18 cellular contexts compared by ENCODE assay signal in the genomic region with DNA sequence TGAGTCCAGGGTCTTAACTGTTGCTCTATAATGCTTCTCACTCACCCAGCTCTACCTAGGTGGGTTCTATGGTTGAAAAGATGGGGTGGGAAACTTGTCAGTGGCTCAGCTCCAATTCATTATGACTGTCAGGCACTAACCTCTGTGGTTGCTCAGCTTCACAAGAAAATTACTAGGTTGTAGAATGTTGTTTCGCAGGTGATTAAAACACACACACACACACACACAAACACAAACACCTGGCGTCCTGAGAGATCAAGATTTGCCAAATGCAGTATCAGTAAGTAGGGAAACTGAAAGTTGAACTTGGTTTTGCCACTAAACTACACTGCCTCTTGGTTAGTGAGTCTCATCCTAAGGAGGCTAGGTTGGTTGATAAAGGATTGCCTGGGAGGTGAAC. TPM values are rescaled to one million over a fixed set of nuclear protein-coding genes. Genes with fewer than 3 reads are reported as not detected.
DNase-seq lines count a peak whose midpoint lies in the region; ATAC-seq and TF ChIP-seq lines count a peak whose summit lies in the region.
"Had no signal": no experiment of that assay in that cellular context is flagged by ENCODE, and none has a peak within 500 bp of the region (broad histone marks: within the 10 kb centered on the region; RNA-seq: fewer than 3 reads in every experiment).

No MANE protein-coding gene starts in this region.

- CTCF ChIA-PET in GM10248 (lab: Yijun Ruan, JAX) (interaction anchor here (7.1 kb wide), 1 partner anchor 11 kb away, joined by 72 read pairs; no protein-coding TSS in a partner anchor), WTC11 (lab: Charles Lee) (interaction anchor here (1.4 kb wide), 1 partner anchor 11 kb away, joined by 8 read pairs; no protein-coding TSS in a partner anchor)

- H3K4me1 Mint-ChIP-seq in activated naive CD8-positive, alpha-beta T cell treated with anti-CD3 and anti-CD28 coated beads, Interleukin-2, amount 50 U/mL, for 24 hours: peaks cover 38% of the 10 kb centered on the region
- H3K4me1 Mint-ChIP-seq in WTC11: peaks cover 14% of the 10 kb centered on the region

- no peaks in the 10 kb centered on the region for H3K9me3 Mint-ChIP-seq in activated naive CD8-positive, alpha-beta T cell treated with anti-CD3 and anti-CD28 coated beads, Interleukin-2, amount 50 U/mL, for 24 hours
- H3K9me3 Mint-ChIP-seq in WTC11: no peaks in the 10 kb centered on the region
- H3K9me3 Mint-ChIP-seq: immature natural killer cell had no signal

- no peak for ATAC-seq in activated naive CD8-positive, alpha-beta T cell treated with anti-CD3 and anti-CD28 coated beads, Interleukin-2, amount 50 U/mL, for 24 hours
- ATAC-seq in WTC11: no peak
- no peak for ATAC-seq in GM18909 (IDR thresholded peaks at IDR 0.05; ENCODE audit: poor library complexity, unreplicated experiment)
- no peak for ATAC-seq in GM21515 (IDR thresholded peaks at IDR 0.05; ENCODE audit: unreplicated experiment)
- ATAC-seq: PC-3 had no signal

- TF ChIP-seq CTCF in GM10248 (IDR thresholded peaks at IDR 0.05; ENCODE audit: control extremely low read depth, extremely low read depth, low read depth, missing control alignments) (no peak), WTC11 (IDR thresholded peaks at IDR 0.05) (no peak)

- H3K36me3 Mint-ChIP-seq in activated naive CD8-positive, alpha-beta T cell treated with anti-CD3 and anti-CD28 coated beads, Interleukin-2, amount 50 U/mL, for 24 hours (ENCODE audit: low read depth): peaks cover 19% of the 10 kb centered on the region
- H3K36me3 Mint-ChIP-seq in WTC11: peaks cover 2% of the 10 kb centered on the region; the same call in 1 of the 2 replicates

- peak overlapping the region; percentile 10 for H3K4me3 Mint-ChIP-seq in activated naive CD8-positive, alpha-beta T cell treated with anti-CD3 and anti-CD28 coated beads, Interleukin-2, amount 50 U/mL, for 24 hours
- H3K4me3 Mint-ChIP-seq in WTC11: no peak overlapping the region

- DNase-seq in NCI-H82 (lab: John Stamatoyannopoulos, UW): peak; percentile 27
- DNase-seq in NCI-H82 treated with DMSO at 0.1 percent for 48 hours (lab: John Stamatoyannopoulos, UW; ENCODE audit: unreplicated experiment): no peak
- DNase-seq in GM10248 (ENCODE audit: extremely low spot score): peak; percentile 29
- peak; percentile 27 for DNase-seq in NCI-H69 (lab: John Stamatoyannopoulos, UW)
- DNase-seq in activated naive CD8-positive, alpha-beta T cell treated with anti-CD3 and anti-CD28 coated beads, Interleukin-2, amount 50 U/mL, for 24 hours: no peak
- DNase-seq in WTC11 (ENCODE audit: low spot score): no peak
- DNase-seq: 8988T; activated naive CD4-positive, alpha-beta T cell treated with Interleukin-2 at 50 U/mL for 16 hours; C1 segment of cervical spinal cord; DMS79; head of caudate nucleus; immature natural killer cell; NCI-H187; nephron progenitor cell; PC-3; stomach had no signal

- H3K27ac Mint-ChIP-seq in activated naive CD8-positive, alpha-beta T cell treated with anti-CD3 and anti-CD28 coated beads, Interleukin-2, amount 50 U/mL, for 24 hours: no peak overlapping the region
- no peak overlapping the region for H3K27ac Mint-ChIP-seq in WTC11
- H3K27ac Mint-ChIP-seq: nephron progenitor cell had no signal

- POLR2A ChIA-PET in GM10248 (lab: Yijun Ruan, JAX) (no interaction called here), WTC11 (lab: Charles Lee) (interaction anchor here (0.6 kb wide), 1 partner anchor 34 kb away, joined by 3 read pairs; no protein-coding TSS in a partner anchor)

- H3K27me3 Mint-ChIP-seq in activated naive CD8-positive, alpha-beta T cell treated with anti-CD3 and anti-CD28 coated beads, Interleukin-2, amount 50 U/mL, for 24 hours: no peaks in the 10 kb centered on the region
- no peaks in the 10 kb centered on the region for H3K27me3 Mint-ChIP-seq in WTC11 (ENCODE audit: low read depth)

TF ChIP-seq in WTC11, 78 proteins besides CTCF, POLR2A, EP300 and RAD21 (continues in another document):
- TF ChIP-seq, protein P1, sequence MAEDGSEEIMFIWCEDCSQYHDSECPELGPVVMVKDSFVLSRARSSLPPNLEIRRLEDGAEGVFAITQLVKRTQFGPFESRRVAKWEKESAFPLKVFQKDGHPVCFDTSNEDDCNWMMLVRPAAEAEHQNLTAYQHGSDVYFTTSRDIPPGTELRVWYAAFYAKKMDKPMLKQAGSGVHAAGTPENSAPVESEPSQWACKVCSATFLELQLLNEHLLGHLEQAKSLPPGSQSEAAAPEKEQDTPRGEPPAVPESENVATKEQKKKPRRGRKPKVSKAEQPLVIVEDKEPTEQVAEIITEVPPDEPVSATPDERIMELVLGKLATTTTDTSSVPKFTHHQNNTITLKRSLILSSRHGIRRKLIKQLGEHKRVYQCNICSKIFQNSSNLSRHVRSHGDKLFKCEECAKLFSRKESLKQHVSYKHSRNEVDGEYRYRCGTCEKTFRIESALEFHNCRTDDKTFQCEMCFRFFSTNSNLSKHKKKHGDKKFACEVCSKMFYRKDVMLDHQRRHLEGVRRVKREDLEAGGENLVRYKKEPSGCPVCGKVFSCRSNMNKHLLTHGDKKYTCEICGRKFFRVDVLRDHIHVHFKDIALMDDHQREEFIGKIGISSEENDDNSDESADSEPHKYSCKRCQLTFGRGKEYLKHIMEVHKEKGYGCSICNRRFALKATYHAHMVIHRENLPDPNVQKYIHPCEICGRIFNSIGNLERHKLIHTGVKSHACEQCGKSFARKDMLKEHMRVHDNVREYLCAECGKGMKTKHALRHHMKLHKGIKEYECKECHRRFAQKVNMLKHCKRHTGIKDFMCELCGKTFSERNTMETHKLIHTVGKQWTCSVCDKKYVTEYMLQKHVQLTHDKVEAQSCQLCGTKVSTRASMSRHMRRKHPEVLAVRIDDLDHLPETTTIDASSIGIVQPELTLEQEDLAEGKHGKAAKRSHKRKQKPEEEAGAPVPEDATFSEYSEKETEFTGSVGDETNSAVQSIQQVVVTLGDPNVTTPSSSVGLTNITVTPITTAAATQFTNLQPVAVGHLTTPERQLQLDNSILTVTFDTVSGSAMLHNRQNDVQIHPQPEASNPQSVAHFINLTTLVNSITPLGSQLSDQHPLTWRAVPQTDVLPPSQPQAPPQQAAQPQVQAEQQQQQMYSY (CRISPR knock-in tag; IDR thresholded peaks at IDR 0.05): no peak
- TF ChIP-seq KAT7 (CRISPR knock-in tag; IDR thresholded peaks at IDR 0.05; ENCODE audit: borderline replicate concordance) (no peak), HMGA2 (CRISPR knock-in tag; IDR thresholded peaks at IDR 0.05) (no peak), SMAD4 (CRISPR knock-in tag; IDR thresholded peaks at IDR 0.05) (no peak), IRF2 (CRISPR knock-in tag; IDR thresholded peaks at IDR 0.05; ENCODE audit: borderline replicate concordance, low read depth) (no peak), ETV6 (CRISPR knock-in tag; IDR thresholded peaks at IDR 0.05) (no peak), GRHL2 (CRISPR knock-in tag; IDR thresholded peaks at IDR 0.05; ENCODE audit: insufficient replicate concordance, severe bottlenecking) (no peak), GTF2I (CRISPR knock-in tag; conservative IDR thresholded peaks at IDR 0.05) (no peak)
- TF ChIP-seq, protein P2, sequence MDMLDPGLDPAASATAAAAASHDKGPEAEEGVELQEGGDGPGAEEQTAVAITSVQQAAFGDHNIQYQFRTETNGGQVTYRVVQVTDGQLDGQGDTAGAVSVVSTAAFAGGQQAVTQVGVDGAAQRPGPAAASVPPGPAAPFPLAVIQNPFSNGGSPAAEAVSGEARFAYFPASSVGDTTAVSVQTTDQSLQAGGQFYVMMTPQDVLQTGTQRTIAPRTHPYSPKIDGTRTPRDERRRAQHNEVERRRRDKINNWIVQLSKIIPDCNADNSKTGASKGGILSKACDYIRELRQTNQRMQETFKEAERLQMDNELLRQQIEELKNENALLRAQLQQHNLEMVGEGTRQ (CRISPR knock-in tag; IDR thresholded peaks at IDR 0.05): no peak
- TF ChIP-seq, protein P3, sequence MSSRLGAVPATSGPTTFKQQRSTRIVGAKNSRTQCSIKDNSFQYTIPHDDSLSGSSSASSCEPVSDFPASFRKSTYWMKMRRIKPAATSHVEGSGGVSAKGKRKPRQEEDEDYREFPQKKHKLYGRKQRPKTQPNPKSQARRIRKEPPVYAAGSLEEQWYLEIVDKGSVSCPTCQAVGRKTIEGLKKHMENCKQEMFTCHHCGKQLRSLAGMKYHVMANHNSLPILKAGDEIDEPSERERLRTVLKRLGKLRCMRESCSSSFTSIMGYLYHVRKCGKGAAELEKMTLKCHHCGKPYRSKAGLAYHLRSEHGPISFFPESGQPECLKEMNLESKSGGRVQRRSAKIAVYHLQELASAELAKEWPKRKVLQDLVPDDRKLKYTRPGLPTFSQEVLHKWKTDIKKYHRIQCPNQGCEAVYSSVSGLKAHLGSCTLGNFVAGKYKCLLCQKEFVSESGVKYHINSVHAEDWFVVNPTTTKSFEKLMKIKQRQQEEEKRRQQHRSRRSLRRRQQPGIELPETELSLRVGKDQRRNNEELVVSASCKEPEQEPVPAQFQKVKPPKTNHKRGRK (CRISPR knock-in tag; IDR thresholded peaks at IDR 0.05; ENCODE audit: borderline replicate concordance): no peak
- TF ChIP-seq, protein P4, sequence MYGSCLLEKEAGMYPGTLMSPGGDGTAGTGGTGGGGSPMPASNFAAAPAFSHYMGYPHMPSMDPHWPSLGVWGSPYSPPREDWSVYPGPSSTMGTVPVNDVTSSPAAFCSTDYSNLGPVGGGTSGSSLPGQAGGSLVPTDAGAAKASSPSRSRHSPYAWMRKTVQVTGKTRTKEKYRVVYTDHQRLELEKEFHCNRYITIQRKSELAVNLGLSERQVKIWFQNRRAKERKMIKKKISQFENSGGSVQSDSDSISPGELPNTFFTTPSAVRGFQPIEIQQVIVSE (CRISPR knock-in tag; IDR thresholded peaks at IDR 0.05; ENCODE audit: borderline replicate concordance): no peak
- TF ChIP-seq, protein P5, sequence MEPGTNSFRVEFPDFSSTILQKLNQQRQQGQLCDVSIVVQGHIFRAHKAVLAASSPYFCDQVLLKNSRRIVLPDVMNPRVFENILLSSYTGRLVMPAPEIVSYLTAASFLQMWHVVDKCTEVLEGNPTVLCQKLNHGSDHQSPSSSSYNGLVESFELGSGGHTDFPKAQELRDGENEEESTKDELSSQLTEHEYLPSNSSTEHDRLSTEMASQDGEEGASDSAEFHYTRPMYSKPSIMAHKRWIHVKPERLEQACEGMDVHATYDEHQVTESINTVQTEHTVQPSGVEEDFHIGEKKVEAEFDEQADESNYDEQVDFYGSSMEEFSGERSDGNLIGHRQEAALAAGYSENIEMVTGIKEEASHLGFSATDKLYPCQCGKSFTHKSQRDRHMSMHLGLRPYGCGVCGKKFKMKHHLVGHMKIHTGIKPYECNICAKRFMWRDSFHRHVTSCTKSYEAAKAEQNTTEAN (CRISPR knock-in tag; IDR thresholded peaks at IDR 0.05): no peak

RNA-seq across cellular contexts. Expression of a gene that starts 2.8 kb away (rescaled TPM):
- total RNA-seq in WTC11 (2021): 65.0 to 65.9 TPM (median 65.4 TPM) in 3 replicates

Comparison
In these comparisons a context has a peak if more than half of its experiments do, and no peak if none do; other contexts are left out.
1. DNase-seq: peak in NCI-H82 (single experiment), GM10248 (single experiment) and NCI-H69 (single experiment); none in NCI-H82 treated with DMSO at 0.1 percent for 48 hours (single experiment), activated naive CD8-positive, alpha-beta T cell treated with anti-CD3 and anti-CD28 coated beads, Interleukin-2, amount 50 U/mL, for 24 hours (single experiment) and WTC11 (single experiment).